18 cellular contexts compared by ENCODE assay signal in genomic region chr11:116101737-116102275, GRCh38.
DNase-seq lines count a peak whose midpoint lies in the region; ATAC-seq and TF ChIP-seq lines count a peak whose summit lies in the region.
"Had no signal": no experiment of that assay in that cellular context is flagged by ENCODE, and none has a peak within 500 bp of the region (broad histone marks: within the 10 kb centered on the region; RNA-seq: fewer than 3 reads in every experiment).

No MANE protein-coding gene starts in this region.

- WGBS in lung, 2 donors, result 66 to 87% methylated on average over 5 of the region's 5 CpGs

- TF ChIP-seq CTCF in coronary artery (IDR thresholded peaks at IDR 0.05) (no peak), lung (IDR thresholded peaks at IDR 0.05; ENCODE audit: control extremely low read depth, extremely low read depth) (no peak)

- no peaks in the 10 kb centered on the region for H3K36me3 ChIP-seq in lung (ENCODE audit: control insufficient read depth in 2 of 2, insufficient read depth in 2 of 2, low read length in 2 of 2)
- H3K36me3 ChIP-seq: BLaER1 had no signal

- no peaks in the 10 kb centered on the region for H3K9me3 ChIP-seq in lung (ENCODE audit: control insufficient read depth in 2 of 2, insufficient read depth in 1 of 2, low read length in 1 of 2)
- H3K9me3 ChIP-seq: BLaER1, Caco-2 had no signal

- peak; percentile 8 for DNase-seq in NCI-H748 (lab: John Stamatoyannopoulos, UW; ENCODE audit: unreplicated experiment)
- DNase-seq in NCI-H748 treated with DMSO at 0.1 percent for 48 hours (lab: John Stamatoyannopoulos, UW), result no peak
- peak; percentile 38 for DNase-seq in coronary artery (ENCODE audit: low spot score)
- peak; percentile 57 for DNase-seq in left kidney (ENCODE audit: low read depth, low spot score)
- DNase-seq in lung (ENCODE audit: low spot score), result no peak
- no peak for DNase-seq in activated gamma-delta T cell (lab: John Stamatoyannopoulos, UW)
- DNase-seq in RKO (ENCODE audit: low spot score), result no peak
- DNase-seq: Caco-2; CD4-positive, CD25-positive, alpha-beta regulatory T cell; CD8-positive, alpha-beta T cell; DMS153; DND-41; GM23248; H7; HCEC 1CT had no signal

- H3K4me3 ChIP-seq in coronary artery (no peak overlapping the region), lung (no peak overlapping the region)
- H3K4me3 ChIP-seq: BLaER1, GM23248 had no signal

- no peaks in the 10 kb centered on the region for H3K27me3 ChIP-seq in lung (ENCODE audit: control insufficient read depth, insufficient read depth)
- H3K27me3 ChIP-seq: BLaER1 had no signal

- ATAC-seq in lung (ENCODE audit: insufficient read depth, low FRiP score), result peak; percentile 25
- ATAC-seq in GM19023 (IDR thresholded peaks at IDR 0.05; ENCODE audit: unreplicated experiment), result no peak
- ATAC-seq: CD8-positive, alpha-beta T cell had no signal

- no peaks in the 10 kb centered on the region for H3K4me1 ChIP-seq in lung (ENCODE audit: control insufficient read depth in 2 of 2, insufficient read depth in 2 of 2, low read length in 2 of 2)
- H3K4me1 ChIP-seq: Caco-2 had no signal

- H3K27ac ChIP-seq in coronary artery, result no peak overlapping the region
- H3K27ac ChIP-seq in lung (ENCODE audit: low read depth in 1 of 2, low read length in 1 of 2), result no peak overlapping the region
- H3K27ac ChIP-seq: BLaER1, C4-2B, GM23248 had no signal

Comparison
In these comparisons a context has a peak if more than half of its experiments do, and no peak if none do; other contexts are left out.
1. DNase-seq: peak in NCI-H748 (single experiment), coronary artery (single experiment) and left kidney (single experiment); none in NCI-H748 treated with DMSO at 0.1 percent for 48 hours (single experiment), lung (single experiment), activated gamma-delta T cell (single experiment) and RKO (single experiment).